Comparison of ENCODE assay signal across 13 cellular contexts in the genomic region with DNA sequence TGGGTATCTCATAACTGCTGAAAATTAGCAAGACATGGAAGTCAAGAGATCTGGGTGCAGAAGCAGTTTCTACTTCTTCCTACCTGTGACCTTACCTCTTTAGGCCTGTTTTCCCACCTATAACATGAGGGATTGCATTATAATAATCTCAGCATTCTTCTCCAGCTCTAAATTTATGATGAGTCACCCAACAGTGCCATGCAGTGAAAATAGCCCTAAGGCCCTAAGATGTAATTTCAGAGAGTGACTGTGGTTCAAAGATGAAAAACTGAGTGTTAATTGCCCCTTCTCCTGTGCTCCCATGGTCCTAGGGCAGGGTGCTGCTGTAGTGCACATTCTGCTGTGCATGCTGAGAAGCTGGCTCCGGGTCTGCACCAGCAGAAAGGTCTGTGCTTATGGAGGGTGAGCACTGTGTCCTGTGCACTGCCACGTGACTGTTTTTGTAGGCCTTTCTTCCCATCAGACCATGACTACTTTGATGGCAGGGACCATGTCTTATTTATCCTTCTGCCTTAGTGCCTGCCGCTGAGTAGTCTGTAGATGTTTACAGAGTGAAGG. TPM values are rescaled to one million over a fixed set of nuclear protein-coding genes. Genes with fewer than 3 reads are reported as not detected.
DNase-seq lines count a peak whose midpoint lies in the region; ATAC-seq, FAIRE-seq and TF ChIP-seq lines count a peak whose summit lies in the region.
"Had no signal": no experiment of that assay in that cellular context is flagged by ENCODE, and none has a peak within 500 bp of the region (broad histone marks: within the 10 kb centered on the region; RNA-seq: fewer than 3 reads in every experiment).

No MANE protein-coding gene starts in this region.

- H3K4me1 Mint-ChIP-seq in CD8-positive, alpha-beta T cell (ENCODE audit: low read depth) = peaks cover 38% of the 10 kb centered on the region
- H3K4me1 Mint-ChIP-seq in naive thymus-derived CD4-positive, alpha-beta T cell = peaks cover 27 to 55% (median 40%) of the 10 kb centered on the region in 7 donors

- DNase-seq in CD8-positive, alpha-beta T cell = no peak
- DNase-seq in KG1 (lab: John Stamatoyannopoulos, UW) = peak; percentile 33
- peak; percentile 53 for DNase-seq in adipocyte (ENCODE audit: low read depth)
- DNase-seq in naive thymus-derived CD4-positive, alpha-beta T cell = no peak
- DNase-seq in stimulated activated CD8-positive, alpha-beta memory T cell treated with anti-CD3 and anti-CD28 coated beads, Interleukin-4, amount 100 ng/mL, for 48 hours = no peak
- DNase-seq in lower leg skin (ENCODE audit: low spot score in 2 of 2) = no peak
- DNase-seq in adrenal gland = no peak
- DNase-seq in GM19239 (ENCODE audit: insufficient read length, low spot score) = no peak
- DNase-seq: H7; NCI-H1694; stimulated activated CD4-positive, alpha-beta T cell treated with anti-CD3 and anti-CD28 coated beads, Interleukin-4, amount 100 ng/mL, for 1 hour had no signal

- no peak overlapping the region for H3K9ac ChIP-seq in adipocyte (ENCODE audit: low read length)

- no peak overlapping the region for H3K4me3 Mint-ChIP-seq in CD8-positive, alpha-beta T cell
- H3K4me3 Mint-ChIP-seq in naive thymus-derived CD4-positive, alpha-beta T cell = peak overlapping the region in 6 of 10 donors; percentile 20 to 73 (median 68)
- H3K4me3 Mint-ChIP-seq: stimulated activated naive CD8-positive, alpha-beta T cell treated with anti-CD3 and anti-CD28 coated beads, Interleukin-15, Interleukin-2, amounts not matched to agents 100 ng/mL and 50 ng/mL, for 24 hours had no signal

- FAIRE-seq in GM19239 (lab: Jason Lieb, UNC) = no peak

- no peak for TF ChIP-seq POLR2A in lower leg skin (IDR thresholded peaks at IDR 0.05)
- TF ChIP-seq POLR2A in adrenal gland (IDR thresholded peaks at IDR 0.05) = no peak

- H3K4me3 ChIP-seq in CD8-positive, alpha-beta T cell (ENCODE audit: low read depth, low read length) = no peak overlapping the region
- H3K4me3 ChIP-seq in adipocyte (ENCODE audit: low read length) = no peak overlapping the region
- H3K4me3 ChIP-seq in naive thymus-derived CD4-positive, alpha-beta T cell (ENCODE audit: low read length) = no peak overlapping the region
- H3K4me3 ChIP-seq in lower leg skin (ENCODE audit: low read depth, poor library complexity, severe bottlenecking) = no peak overlapping the region
- no peak overlapping the region for H3K4me3 ChIP-seq in adrenal gland

- TF ChIP-seq CTCF in CD8-positive, alpha-beta T cell (IDR thresholded peaks at IDR 0.05) = no peak
- TF ChIP-seq CTCF in lower leg skin (IDR thresholded peaks at IDR 0.05) (no peak), adrenal gland (IDR thresholded peaks at IDR 0.05) (no peak)

- no peaks in the 10 kb centered on the region for H3K27me3 ChIP-seq in CD8-positive, alpha-beta T cell (ENCODE audit: insufficient read depth, low read length)
- H3K27me3 ChIP-seq in adipocyte (replicated peaks; ENCODE audit: control insufficient read depth, insufficient read depth, low read length) (no peaks in the 10 kb centered on the region), adrenal gland (no peaks in the 10 kb centered on the region)
- H3K27me3 ChIP-seq in naive thymus-derived CD4-positive, alpha-beta T cell (ENCODE audit: control insufficient read depth in 2 of 2, insufficient read depth in 2 of 2, low read length in 2 of 2) = no peaks in the 10 kb centered on the region

- H3K27ac Mint-ChIP-seq in CD8-positive, alpha-beta T cell = peak overlapping the region; percentile 81
- H3K27ac Mint-ChIP-seq in naive thymus-derived CD4-positive, alpha-beta T cell = peak overlapping the region in 6 of 9 donors; percentile 4 to 86 (median 68)
- H3K27ac Mint-ChIP-seq: progenitor cell of endocrine pancreas had no signal

- H3K36me3 ChIP-seq in CD8-positive, alpha-beta T cell (ENCODE audit: insufficient read depth, low read length) = no peaks in the 10 kb centered on the region
- H3K36me3 ChIP-seq in adipocyte (ENCODE audit: control insufficient read depth, insufficient read depth, low read length, severe bottlenecking) = no peaks in the 10 kb centered on the region
- H3K36me3 ChIP-seq in naive thymus-derived CD4-positive, alpha-beta T cell (ENCODE audit: control insufficient read depth in 2 of 3, insufficient read depth in 3 of 3, low read length in 3 of 3) = no peaks in the 10 kb centered on the region
- H3K36me3 ChIP-seq in adrenal gland (replicated peaks in 1 of 2) = no peaks in the 10 kb centered on the region

- intact Hi-C loops in CD8-positive, alpha-beta T cell (cut with DNase I, micrococcal nuclease) = no loop called here
- intact Hi-C loops in naive thymus-derived CD4-positive, alpha-beta T cell (cut with micrococcal nuclease) = loop anchor here in 1 of 2 donors (10.0 kb wide), 1 partner anchor 541 kb away; a partner anchor contains a TSS
- intact Hi-C loops in lower leg skin (cut with DNase I; ENCODE audit: low total_unique reads) = no loop called here
- intact Hi-C loops in adrenal gland (cut with DNase I) = no loop called here

- POLR2A ChIA-PET in CD8-positive, alpha-beta T cell (lab: Charles Lee) = interaction anchor here (3.2 kb wide), 1 partner anchor 29 kb away, joined by 13 read pairs; a partner anchor contains a TSS
- POLR2A ChIA-PET in naive thymus-derived CD4-positive, alpha-beta T cell (lab: Charles Lee) = interaction anchor here (0.9 to 1.3 kb wide), 2 partner anchors 29 to 104 kb away, joined by 3 read pairs; a partner anchor contains a TSS

- peaks cover 37% of the 10 kb centered on the region for H3K4me1 ChIP-seq in CD8-positive, alpha-beta T cell (ENCODE audit: insufficient read depth, low read length)
- peaks cover 37% of the 10 kb centered on the region for H3K4me1 ChIP-seq in adipocyte (ENCODE audit: control insufficient read depth, insufficient read depth, low read length)
- H3K4me1 ChIP-seq in naive thymus-derived CD4-positive, alpha-beta T cell (ENCODE audit: control insufficient read depth in 2 of 2, insufficient read depth in 2 of 2, low read length in 2 of 2) = peaks cover 27 to 37% of the 10 kb centered on the region in 2 donors
- H3K4me1 ChIP-seq in adrenal gland (replicated peaks in 1 of 2) = peaks cover 4 to 32% of the 10 kb centered on the region in 2 donors

- H3K27ac ChIP-seq in CD8-positive, alpha-beta T cell (ENCODE audit: low read depth, low read length) = no peak overlapping the region
- H3K27ac ChIP-seq in naive thymus-derived CD4-positive, alpha-beta T cell (ENCODE audit: low read depth, low read length) = no peak overlapping the region
- H3K27ac ChIP-seq in adrenal gland = peak overlapping the region in 1 of 5 donors; percentile 44

- no peaks in the 10 kb centered on the region for H3K9me3 ChIP-seq in CD8-positive, alpha-beta T cell (ENCODE audit: low read length)
- no peaks in the 10 kb centered on the region for H3K9me3 ChIP-seq in adipocyte (ENCODE audit: control insufficient read depth, low read length)
- H3K9me3 ChIP-seq in naive thymus-derived CD4-positive, alpha-beta T cell (ENCODE audit: control insufficient read depth in 2 of 3, low read length in 3 of 3) = no peaks in the 10 kb centered on the region
- H3K9me3 ChIP-seq in adrenal gland (replicated peaks in 1 of 3) = no peaks in the 10 kb centered on the region

- H3K36me3 Mint-ChIP-seq in CD8-positive, alpha-beta T cell = no peaks in the 10 kb centered on the region
- peaks cover 0 to 8% (median 0%) of the 10 kb centered on the region in 5 donors for H3K36me3 Mint-ChIP-seq in naive thymus-derived CD4-positive, alpha-beta T cell

- no peaks in the 10 kb centered on the region for H3K27me3 Mint-ChIP-seq in CD8-positive, alpha-beta T cell (ENCODE audit: low read depth)
- H3K27me3 Mint-ChIP-seq in naive thymus-derived CD4-positive, alpha-beta T cell = no peaks in the 10 kb centered on the region
- H3K27me3 Mint-ChIP-seq: stimulated activated naive CD8-positive, alpha-beta T cell treated with anti-CD3 and anti-CD28 coated beads, Interleukin-15, Interleukin-2, amounts not matched to agents 100 ng/mL and 50 ng/mL, for 24 hours had no signal

- no peak for ATAC-seq in CD8-positive, alpha-beta T cell
- ATAC-seq in naive thymus-derived CD4-positive, alpha-beta T cell = no peak

- CTCF ChIA-PET in CD8-positive, alpha-beta T cell (lab: Charles Lee) = interaction anchor here (1.0 to 1.5 kb wide), 3 partner anchors 15 to 945 kb away, joined by 4 to 7 read pairs (median 6); no protein-coding TSS in a partner anchor
- CTCF ChIA-PET in naive thymus-derived CD4-positive, alpha-beta T cell (lab: Charles Lee) = interaction anchor here (1.3 to 1.7 kb wide), 2 partner anchors 15 to 945 kb away, joined by 3 to 4 read pairs; no protein-coding TSS in a partner anchor

- H3K9me3 Mint-ChIP-seq in CD8-positive, alpha-beta T cell = no peaks in the 10 kb centered on the region
- peaks cover 0 to 2% (median 0%) of the 10 kb centered on the region in 11 donors for H3K9me3 Mint-ChIP-seq in naive thymus-derived CD4-positive, alpha-beta T cell

- 87 to 96% methylated on average over 3 of the region's 3 CpGs for WGBS in lower leg skin, 2 donors
- 93 to 97% (median 97%) methylated on average over 2 to 3 of the region's 3 CpGs for WGBS in adrenal gland, 4 donors

RNA-seq across cellular contexts. Expression of a gene that starts 29.7 kb away (rescaled TPM):
- total RNA-seq in CD8-positive, alpha-beta T cell = 100 to 1,000 TPM; 595 to 598 TPM
- total RNA-seq in naive thymus-derived CD4-positive, alpha-beta T cell = 1,000 to 10,000 TPM in 2 of 5 experiments, 10 to 100 TPM in 3; 17.9 to 1,362 (median 41.2) TPM
- polyA plus RNA-seq in naive thymus-derived CD4-positive, alpha-beta T cell = 10 to 100 TPM; 21.9 to 30.1 TPM
- total RNA-seq in lower leg skin (100 to 1,000 TPM in 3 of 4 donors, 10 to 100 TPM in 1; 93.8 to 589 (median 205) TPM), adrenal gland (100 to 1,000 TPM in 1 of 8 donors, 10 to 100 TPM in 7; 37.8 to 250 (median 74.2) TPM)
- 10 to 100 TPM; 35.9 to 54.9 (median 43.1) TPM for polyA plus RNA-seq in adrenal gland

RNA-seq across cellular contexts. Expression of a gene that starts 54.3 kb away (rescaled TPM):
- 10 to 100 TPM; 63.9 to 64.5 TPM for total RNA-seq in CD8-positive, alpha-beta T cell
- total RNA-seq in naive thymus-derived CD4-positive, alpha-beta T cell = 10 to 100 TPM; 50.6 to 72.1 (median 54.1) TPM
- polyA plus RNA-seq in naive thymus-derived CD4-positive, alpha-beta T cell = 10 to 100 TPM in 1 of 2 donors, 1 to 10 TPM in 1; 5.4 to 19.1 TPM
- total RNA-seq in lower leg skin = 10 to 100 TPM; 13.0 to 16.5 (median 15.6) TPM
- 10 to 100 TPM in 6 of 8 donors, 1 to 10 TPM in 2; 7.7 to 23.2 (median 19.9) TPM for total RNA-seq in adrenal gland
- 10 to 100 TPM; 12.3 to 25.9 (median 14.3) TPM for polyA plus RNA-seq in adrenal gland

Comparison
In these comparisons a context has a peak if more than half of its experiments do, and no peak if none do; other contexts are left out.
1. DNase-seq: peak in KG1 (single experiment) and adipocyte (single experiment); none in CD8-positive, alpha-beta T cell (0 of 7), naive thymus-derived CD4-positive, alpha-beta T cell (0 of 9), stimulated activated CD8-positive, alpha-beta memory T cell treated with anti-CD3 and anti-CD28 coated beads, Interleukin-4, amount 100 ng/mL, for 48 hours (single experiment), lower leg skin (0 of 2), adrenal gland (0 of 7) and GM19239 (single experiment).